ENCODE assay signal across 8 cellular contexts in the genomic region with DNA sequence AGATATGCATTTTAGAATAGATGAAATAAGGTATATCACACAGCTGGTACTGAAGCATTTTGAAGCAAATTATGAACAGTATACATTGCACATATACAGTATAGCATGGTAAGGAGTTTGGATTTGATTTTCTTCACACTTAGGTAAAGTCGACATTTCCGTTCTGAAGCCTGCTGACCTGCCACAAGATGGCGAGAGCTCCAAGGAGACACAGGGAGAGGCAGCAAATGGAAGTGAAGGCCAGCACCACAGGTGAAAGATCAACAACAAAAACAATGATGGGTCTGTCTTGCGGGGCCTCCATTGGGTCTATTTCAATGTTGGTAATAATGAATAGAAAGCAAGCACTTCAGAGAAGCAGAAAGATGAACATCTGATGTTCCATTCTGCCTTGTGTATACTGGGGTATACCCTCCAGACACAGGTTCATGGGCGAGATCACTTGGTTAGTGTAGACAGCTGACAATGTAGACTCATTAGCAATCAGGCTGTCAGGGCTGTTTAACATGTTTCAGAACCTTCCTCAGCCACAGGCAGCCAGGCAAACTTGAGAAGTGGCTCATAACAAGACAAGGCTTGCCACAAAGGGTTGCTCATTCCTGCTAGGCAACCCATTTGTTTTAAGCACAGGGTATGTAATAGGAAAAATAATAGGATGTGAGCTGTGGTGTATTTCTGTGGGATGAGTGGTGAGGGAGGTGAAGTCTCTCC. TPM values are rescaled to one million over a fixed set of nuclear protein-coding genes. Genes with fewer than 3 reads are reported as not detected.
DNase-seq lines count a peak whose midpoint lies in the region; ATAC-seq and TF ChIP-seq lines count a peak whose summit lies in the region.

No MANE protein-coding gene starts in this region.

- no peak overlapping the region for H3K4me2 ChIP-seq in neural cell (ENCODE audit: low read length)

- H3K4me1 ChIP-seq in right cardiac atrium (ENCODE audit: control insufficient read depth, insufficient read depth, low read length), result no peaks in the 10 kb centered on the region

- H3K27me3 ChIP-seq in right cardiac atrium (ENCODE audit: control insufficient read depth, insufficient read depth) (no peaks in the 10 kb centered on the region), neural cell (ENCODE audit: insufficient read depth, low read depth, low read length) (no peaks in the 10 kb centered on the region)

- intact Hi-C loops in Right ventricle myocardium superior (cut with DNase I), result no loop called here
- intact Hi-C loops in right cardiac atrium (cut with DNase I), result no loop called here

- H4K20me1 ChIP-seq in neural cell (ENCODE audit: insufficient read depth), result no peaks in the 10 kb centered on the region

- no peaks in the 10 kb centered on the region for H3F3A ChIP-seq in neural cell (ENCODE audit: insufficient read depth, low read length, poor library complexity, severe bottlenecking)

- 29% methylated on average over 5 of the region's 5 CpGs for WGBS in right cardiac atrium

- H3K4me3 ChIP-seq in right cardiac atrium (ENCODE audit: low read length), result no peak overlapping the region
- H3K4me3 ChIP-seq in choroid plexus epithelial cell (ENCODE audit: low read depth, low read length), result no peak overlapping the region
- no peak overlapping the region for H3K4me3 ChIP-seq in neural cell (ENCODE audit: low read length)

- H2AFZ ChIP-seq in neural cell (ENCODE audit: low read depth, low read length), result no peak overlapping the region

- H3K36me3 ChIP-seq in neural cell (ENCODE audit: insufficient read depth, low read length), result no peaks in the 10 kb centered on the region

- H3K9ac ChIP-seq in neural cell (ENCODE audit: low read length), result no peak overlapping the region

- peak; percentile 79 for TF ChIP-seq RAD21 in neural cell (conservative IDR thresholded peaks at IDR 0.05)

- DNase-seq in Right ventricle myocardium superior (no peak), right cardiac atrium (no peak), NCI-H748 treated with DMSO at 0.1 percent for 48 hours (lab: John Stamatoyannopoulos, UW) (peak; percentile 20), choroid plexus epithelial cell (ENCODE audit: low read depth) (peak; percentile 65), GM19240 (ENCODE audit: insufficient read length, low spot score) (no peak)
- no peak for DNase-seq in central memory CD4-positive, alpha-beta T cell

- no peaks in the 10 kb centered on the region for H3K79me2 ChIP-seq in neural cell (replicated peaks; ENCODE audit: insufficient read depth, low read length)

- TF ChIP-seq CTCF in choroid plexus epithelial cell (conservative IDR thresholded peaks at IDR 0.05; ENCODE audit: low read depth, low read length), result peak; percentile 81
- peak; percentile 70 for TF ChIP-seq CTCF in neural cell (IDR thresholded peaks at IDR 0.05; ENCODE audit: poor library complexity, severe bottlenecking)

- no peak overlapping the region for H3K27ac ChIP-seq in right cardiac atrium (ENCODE audit: low read length)
- H3K27ac ChIP-seq in neural cell (ENCODE audit: low read length), result no peak overlapping the region

- no peak for TF ChIP-seq EP300 in neural cell (conservative IDR thresholded peaks at IDR 0.05; ENCODE audit: poor library complexity, severe bottlenecking)

- H3K9me3 ChIP-seq in right cardiac atrium (ENCODE audit: control insufficient read depth, low read length) (no peaks in the 10 kb centered on the region), neural cell (ENCODE audit: low read length) (no peaks in the 10 kb centered on the region)

- no peaks in the 10 kb centered on the region for H3K9me2 ChIP-seq in neural cell (ENCODE audit: insufficient read depth, low read length)

- ATAC-seq in Right ventricle myocardium superior (ENCODE audit: poor library complexity) (peak; percentile 43), right cardiac atrium (no peak), HG02763 (IDR thresholded peaks at IDR 0.05; ENCODE audit: unreplicated experiment) (peak; percentile 44)

TF ChIP-seq in neural cell, 6 proteins besides CTCF, POLR2A, EP300 and RAD21:
- TF ChIP-seq MXI1 (conservative IDR thresholded peaks at IDR 0.05; ENCODE audit: poor library complexity, severe bottlenecking) (no peak), EZH2 (IDR thresholded peaks at IDR 0.05; ENCODE audit: borderline replicate concordance, insufficient read depth, low read length, poor library complexity, severe bottlenecking) (no peak), SMC3 (conservative IDR thresholded peaks at IDR 0.05; ENCODE audit: poor library complexity) (peak; percentile 80), TAF1 (IDR thresholded peaks at IDR 0.05; ENCODE audit: low read depth) (no peak)

RNA-seq across cellular contexts. Expression of gene NOX1, which starts 21.4 kb away (rescaled TPM):
- total RNA-seq in Right ventricle myocardium superior (not detected), right cardiac atrium (not detected)
- polyA plus RNA-seq in right cardiac atrium (not detected), neural cell (not detected in 2 replicates)
- not detected in 2 replicates for polyA minus RNA-seq in neural cell

RNA-seq across cellular contexts. Expression of gene XKRX, which starts 33.2 kb away (rescaled TPM):
- total RNA-seq in Right ventricle myocardium superior, result not detected
- not detected for total RNA-seq in right cardiac atrium
- not detected for polyA plus RNA-seq in right cardiac atrium
- polyA plus RNA-seq in neural cell, result not detected in 2 replicates
- polyA minus RNA-seq in neural cell, result not detected in 2 replicates

Comparison
In these comparisons a context has a peak if more than half of its experiments do, and no peak if none do; other contexts are left out.
1. ATAC-seq: peak in Right ventricle myocardium superior (single experiment) and HG02763 (single experiment); none in right cardiac atrium (0 of 2).
2. DNase-seq: peak in NCI-H748 treated with DMSO at 0.1 percent for 48 hours (single experiment) and choroid plexus epithelial cell (single experiment); none in Right ventricle myocardium superior (single experiment), right cardiac atrium (0 of 3), GM19240 (single experiment) and central memory CD4-positive, alpha-beta T cell (single experiment).